Comparison of ENCODE assay signal across 1 cellular context in genomic region chr15:69462493-69463181, GRCh38.
A peak's percentile ranks its signal among the peaks of the same experiment; 100 is the strongest.
TF ChIP-seq lines count a peak whose summit lies in the region.

No MANE protein-coding gene starts in this region.

TF ChIP-seq in HepG2, 621 proteins besides CTCF, POLR2A, EP300 and RAD21 (continued from another document and continues in another):
- TF ChIP-seq SNAPC4 (CRISPR knock-in tag; IDR thresholded peaks at IDR 0.05) (no peak), SP4 (CRISPR knock-in tag; IDR thresholded peaks at IDR 0.05) (no peak; the same call in 1 of the 2 replicates), CBX5 (CRISPR knock-in tag; IDR thresholded peaks at IDR 0.05; ENCODE audit: borderline replicate concordance) (no peak), CREB3 (CRISPR knock-in tag; IDR thresholded peaks at IDR 0.05) (no peak), KDM3A (CRISPR knock-in tag; IDR thresholded peaks at IDR 0.05; ENCODE audit: low read depth) (peak; percentile 22; the same call in 1 of the 2 replicates), HMGXB4 (CRISPR knock-in tag; IDR thresholded peaks at IDR 0.05; ENCODE audit: borderline replicate concordance in 1 of 2, low read depth in 1 of 2) (peak; percentile 55 to 74; a peak in 3 of 4 replicates), ZNF674 (CRISPR knock-in tag; IDR thresholded peaks at IDR 0.05; ENCODE audit: low read depth) (0 out of 2 replicates have a peak, but pooled peaks have one; percentile 44), RFX5 (IDR thresholded peaks at IDR 0.05; ENCODE audit: low read depth, low read length) (no peak), ZNF678 (CRISPR knock-in tag; IDR thresholded peaks at IDR 0.05) (no peak), CHD4 (IDR thresholded peaks at IDR 0.05; ENCODE audit: borderline replicate concordance, low read length) (no peak), KIAA2018 (CRISPR knock-in tag; IDR thresholded peaks at IDR 0.05; ENCODE audit: borderline replicate concordance) (no peak), ZNF235 (CRISPR knock-in tag; IDR thresholded peaks at IDR 0.05; ENCODE audit: borderline replicate concordance) (no peak), NONO (IDR thresholded peaks at IDR 0.05) (no peak), NONO (CRISPR knock-in tag; conservative IDR thresholded peaks at IDR 0.05) (0 out of 2 replicates have a peak, but pooled peaks have one; percentile 53), ZBTB7A (CRISPR knock-in tag; IDR thresholded peaks at IDR 0.05) (no peak), ZNF326 (CRISPR knock-in tag; IDR thresholded peaks at IDR 0.05; ENCODE audit: borderline replicate concordance) (no peak), MAFG (CRISPR knock-in tag; IDR thresholded peaks at IDR 0.05) (no peak), TFDP1 (CRISPR knock-in tag; IDR thresholded peaks at IDR 0.05; ENCODE audit: borderline replicate concordance) (peak; percentile 50; the same call in 1 of the 2 replicates), SOX6 (IDR thresholded peaks at IDR 0.05) (no peak), SOX6 (CRISPR knock-in tag; IDR thresholded peaks at IDR 0.05) (no peak; the same call in none of the 2 replicates), ZNF512B (CRISPR knock-in tag; IDR thresholded peaks at IDR 0.05; ENCODE audit: borderline replicate concordance) (no peak), ZNF225 (CRISPR knock-in tag; IDR thresholded peaks at IDR 0.05) (no peak), MLX (CRISPR knock-in tag; IDR thresholded peaks at IDR 0.05) (0 out of 2 replicates have a peak, but pooled peaks have one; percentile 11), CBFB (CRISPR knock-in tag; IDR thresholded peaks at IDR 0.05) (no peak; the same call in 1 of the 2 replicates), GATA4 (IDR thresholded peaks at IDR 0.05; ENCODE audit: borderline replicate concordance, low read depth) (no peak), CBX2 (IDR thresholded peaks at IDR 0.05; ENCODE audit: low read depth, low read length) (no peak), CBX2 (CRISPR knock-in tag; IDR thresholded peaks at IDR 0.05; ENCODE audit: low read depth) (no peak), ZFP36 (IDR thresholded peaks at IDR 0.05; ENCODE audit: borderline replicate concordance, low read depth, low read length, partially characterized antibody) (no peak), POLR2AphosphoS2 (IDR thresholded peaks at IDR 0.05; ENCODE audit: low read depth, low read length) (no peak), HMG20A (CRISPR knock-in tag; IDR thresholded peaks at IDR 0.05; ENCODE audit: borderline replicate concordance) (no peak), ZNF512 (CRISPR knock-in tag; IDR thresholded peaks at IDR 0.05) (no peak), REPIN1 (CRISPR knock-in tag; IDR thresholded peaks at IDR 0.05; ENCODE audit: borderline replicate concordance, low read depth) (peak; percentile 56; the same call in 1 of the 2 replicates), TARDBP (CRISPR knock-in tag; IDR thresholded peaks at IDR 0.05) (0 out of 2 replicates have a peak, but pooled peaks have one; percentile 34), EZH2 (conservative IDR thresholded peaks at IDR 0.05; ENCODE audit: low read depth, low read length) (no peak), PCBP2 (optimal IDR thresholded peaks at IDR 0.05; ENCODE audit: low read depth, low read length, poor library complexity, severe bottlenecking) (no peak), ZNF775 (CRISPR knock-in tag; IDR thresholded peaks at IDR 0.05; ENCODE audit: borderline replicate concordance) (no peak)
